ENCODE assay signal across 8 cellular contexts in genomic region chrX:24464498-24464835, GRCh38. TPM values are rescaled to one million over a fixed set of nuclear protein-coding genes. Genes with fewer than 3 reads are reported as not detected.
DNase-seq lines count a peak whose midpoint lies in the region; ATAC-seq and TF ChIP-seq lines count a peak whose summit lies in the region.

No MANE protein-coding gene starts in this region.

- H3K4me3 ChIP-seq in SJCRH30 (peak overlapping the region; percentile 76), fibroblast of lung (replicated peaks in 1 of 4; ENCODE audit: control extremely low read depth in 1 of 4, insufficient read depth in 1 of 4, low read depth in 3 of 4, low read length in 4 of 4) (peak overlapping the region; percentile 54 to 63 (median 57)), psoas muscle (peak overlapping the region; percentile 76)

- H3K4me2 ChIP-seq in fibroblast of lung (ENCODE audit: extremely low read depth, insufficient read depth, low read length) = peak overlapping the region; percentile 59

- TF ChIP-seq CTCF in fibroblast of lung (conservative IDR thresholded peaks at IDR 0.05 in 1 of 2, IDR thresholded peaks at IDR 0.05 in 1 of 2; ENCODE audit: low read depth in 1 of 2, low read length in 2 of 2) (no peak), psoas muscle (IDR thresholded peaks at IDR 0.05) (no peak)

- no peak overlapping the region for H3K27ac ChIP-seq in SJCRH30
- H3K27ac ChIP-seq in fibroblast of lung (ENCODE audit: insufficient read depth, low read length) = no peak overlapping the region
- peak overlapping the region; percentile 68 for H3K27ac ChIP-seq in psoas muscle

- peak overlapping the region; percentile 95 for H3K9ac ChIP-seq in ES-I3 (ENCODE audit: low read depth, low read length)
- H3K9ac ChIP-seq in fibroblast of lung (ENCODE audit: insufficient read depth, low read length) = no peak overlapping the region

- H2AFZ ChIP-seq in fibroblast of lung (ENCODE audit: low read length) = peak overlapping the region; percentile 59

- H3K27me3 ChIP-seq in SJCRH30 (no peaks in the 10 kb centered on the region), fibroblast of lung (ENCODE audit: control insufficient read depth, insufficient read depth, low read length) (no peaks in the 10 kb centered on the region), psoas muscle (ENCODE audit: insufficient read depth in 3 of 3, low read length in 2 of 3) (no peaks in the 10 kb centered on the region)

- no peaks in the 10 kb centered on the region for H4K20me1 ChIP-seq in fibroblast of lung (ENCODE audit: control insufficient read depth, extremely low read depth, insufficient read depth, low read length)

- intact Hi-C loops in psoas muscle (cut with DNase I) = no loop called here

- WGBS in psoas muscle, 3 donors = 6 to 28% (median 6%) methylated on average over 5 of the region's 5 CpGs

- DNase-seq in SJCRH30 (no peak), fibroblast of lung (ENCODE audit: low read depth in 2 of 2) (no peak), psoas muscle (no peak), NCI-H2029 treated with DMSO at 0.1 percent for 48 hours (lab: John Stamatoyannopoulos, UW) (no peak), NCI-H2107 treated with DMSO at 0.1 percent for 48 hours (lab: John Stamatoyannopoulos, UW; ENCODE audit: unreplicated experiment) (no peak), pons (ENCODE audit: low spot score) (no peak)

- H3K4me1 ChIP-seq in ES-I3 (ENCODE audit: insufficient read depth, low read length) (no peaks in the 10 kb centered on the region; the same call in 1 of the 2 replicates), SJCRH30 (no peaks in the 10 kb centered on the region), fibroblast of lung (ENCODE audit: control insufficient read depth, extremely low read depth, insufficient read depth, low read length) (no peaks in the 10 kb centered on the region), psoas muscle (no peaks in the 10 kb centered on the region)

- H3K36me3 ChIP-seq in ES-I3 (ENCODE audit: insufficient read depth, low read length) (no peaks in the 10 kb centered on the region), SJCRH30 (no peaks in the 10 kb centered on the region), fibroblast of lung (ENCODE audit: control insufficient read depth, insufficient read depth, low read length) (no peaks in the 10 kb centered on the region), psoas muscle (ENCODE audit: insufficient read depth in 1 of 2, low read depth in 1 of 2) (no peaks in the 10 kb centered on the region)

- ATAC-seq in psoas muscle (no peak), GM18868 (IDR thresholded peaks at IDR 0.05; ENCODE audit: unreplicated experiment) (no peak)

- H3K79me2 ChIP-seq in fibroblast of lung (ENCODE audit: control insufficient read depth, insufficient read depth, low read length) = no peaks in the 10 kb centered on the region

- no peaks in the 10 kb centered on the region for H3K9me3 ChIP-seq in ES-I3 (ENCODE audit: control insufficient read depth, insufficient read depth, low read length)
- no peaks in the 10 kb centered on the region for H3K9me3 ChIP-seq in SJCRH30 (replicated peaks)
- H3K9me3 ChIP-seq in fibroblast of lung (ENCODE audit: control insufficient read depth, insufficient read depth, low read depth, low read length) = no peaks in the 10 kb centered on the region
- no peaks in the 10 kb centered on the region for H3K9me3 ChIP-seq in psoas muscle

RNA-seq across cellular contexts. Expression of gene PDK3, which starts 0.6 kb away (rescaled TPM):
- 22.1 and 23.0 TPM in 2 replicates for total RNA-seq in SJCRH30 (2014; rRNA removed; shearing (Covaris generic))
- 2.8 and 5.1 TPM in 2 replicates for total RNA-seq in fibroblast of lung
- 3.7 and 4.2 TPM in 2 replicates for polyA plus RNA-seq in fibroblast of lung
- polyA plus RNA-seq in fibroblast of lung (2012) = 2.3 and 2.4 TPM in 2 replicates
- 2.8 and 2.9 TPM in 2 replicates for polyA minus RNA-seq in fibroblast of lung (ENCODE audit: low replicate concordance)
- total RNA-seq in psoas muscle = 1 to 10 TPM; 1.7 to 3.2 (median 2.3) TPM
- 1 to 10 TPM in 1 of 3 donors, under 1 TPM in 2; 0.45 to 1.3 (median 0.61) TPM for polyA plus RNA-seq in psoas muscle
